ENCODE assay signal across 20 cellular contexts in the genomic region with DNA sequence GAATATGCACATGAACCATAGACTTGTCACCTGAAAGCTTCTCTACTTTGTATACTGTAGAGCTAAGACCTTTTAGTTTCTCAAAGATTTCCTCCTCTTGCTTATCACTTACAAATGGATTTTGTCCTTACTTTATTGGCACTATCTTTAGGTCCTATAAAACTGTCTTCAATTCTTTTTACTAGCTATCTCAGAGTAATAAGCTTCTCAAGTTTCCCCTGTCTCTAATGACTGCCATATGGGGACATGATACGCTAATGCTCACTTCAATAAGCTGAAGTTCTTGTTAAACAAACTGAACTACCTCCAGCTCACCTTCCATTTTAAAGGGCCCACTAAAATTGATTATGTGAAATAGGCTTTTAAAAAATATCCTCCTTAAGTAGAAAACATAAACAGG.
A peak's percentile ranks its signal among the peaks of the same experiment; 100 is the strongest.
DNase-seq lines count a peak whose midpoint lies in the region; ATAC-seq and FAIRE-seq lines count a peak whose summit lies in the region.
"Had no signal": no experiment of that assay in that cellular context is flagged by ENCODE, and none has a peak within 500 bp of the region (broad histone marks: within the 10 kb centered on the region; RNA-seq: fewer than 3 reads in every experiment).

No MANE protein-coding gene starts in this region.

- WGBS in small intestine, 3 donors: 19 to 63% (median 31%) methylated on average over 1 of the region's 1 CpG

- no peak overlapping the region for H3K27ac ChIP-seq in small intestine (ENCODE audit: low read depth in 1 of 2, low read length in 1 of 2)
- H3K27ac ChIP-seq: A549, HL-60 had no signal

- FAIRE-seq in small intestine (lab: Jason Lieb, UNC): no peak
- FAIRE-seq: A549, GM12891, HepG2 had no signal

- no peaks in the 10 kb centered on the region for H3K36me3 ChIP-seq in small intestine (ENCODE audit: control insufficient read depth in 2 of 2, insufficient read depth in 2 of 2, low read length in 2 of 2)

- ATAC-seq in HG03457 (IDR thresholded peaks at IDR 0.05; ENCODE audit: unreplicated experiment): no peak
- ATAC-seq: A549, HepG2, PC-3 had no signal

- no peaks in the 10 kb centered on the region for H3K27me3 ChIP-seq in small intestine (ENCODE audit: control insufficient read depth in 2 of 2, insufficient read depth in 2 of 2, low read length in 2 of 2)

- H3K4me3 ChIP-seq in small intestine (ENCODE audit: low read depth in 1 of 2, low read length in 2 of 2): no peak overlapping the region
- H3K4me3 ChIP-seq: A549 had no signal

- no peaks in the 10 kb centered on the region for H3K9me3 ChIP-seq in small intestine (ENCODE audit: control insufficient read depth, low read depth)
- H3K9me3 ChIP-seq: A549 had no signal

- no peaks in the 10 kb centered on the region for H3K4me1 ChIP-seq in small intestine (ENCODE audit: control insufficient read depth in 2 of 2, insufficient read depth in 1 of 2, low read depth in 1 of 2, low read length in 1 of 2)
- H3K4me1 ChIP-seq: A549 had no signal

- DNase-seq in NCI-H82 (lab: John Stamatoyannopoulos, UW) (peak; percentile 12), NCI-H82 treated with DMSO at 0.1 percent for 48 hours (lab: John Stamatoyannopoulos, UW; ENCODE audit: unreplicated experiment) (no peak), NCI-H1436 (lab: John Stamatoyannopoulos, UW) (peak; percentile 41), NCI-H524 (lab: John Stamatoyannopoulos, UW) (peak; percentile 35 to 90), small intestine (peak; percentile 42), A172 (ENCODE audit: low spot score) (no peak), amniotic stem cell (lab: John Stamatoyannopoulos, UW) (no peak)
- DNase-seq: DND-41, H7, KBM-7, NCI-H1105 treated with DMSO at 0.1 percent for 48 hours, NCI-H1694 treated with DMSO at 0.1 percent for 48 hours, NCI-H748 treated with DMSO at 0.1 percent for 48 hours, PC-3, SHP77 had no signal

Comparison
In these comparisons a context has a peak if more than half of its experiments do, and no peak if none do; other contexts are left out.
1. DNase-seq: peak in NCI-H82 (single experiment), NCI-H1436 (single experiment), NCI-H524 (2 of 2) and small intestine (single experiment); none in NCI-H82 treated with DMSO at 0.1 percent for 48 hours (single experiment), A172 (single experiment) and amniotic stem cell (single experiment).